ENCODE assay signal across 10 cellular contexts in genomic region chr21:29360799-29361765, GRCh38.
DNase-seq lines count a peak whose midpoint lies in the region; ATAC-seq and TF ChIP-seq lines count a peak whose summit lies in the region.
"Had no signal": no experiment of that assay in that cellular context is flagged by ENCODE, and none has a peak within 500 bp of the region (broad histone marks: within the 10 kb centered on the region; RNA-seq: fewer than 3 reads in every experiment).

No MANE protein-coding gene starts in this region.

- H4K12ac ChIP-seq in trophoblast cell (ENCODE audit: low read depth, low read length): no peak overlapping the region

- no peak overlapping the region for H4K91ac ChIP-seq in trophoblast cell (ENCODE audit: low read depth, low read length)

- no peak overlapping the region for H3K27ac ChIP-seq in osteoblast (ENCODE audit: low read depth, low read length)
- H3K27ac ChIP-seq in trophoblast cell (ENCODE audit: low read depth, low read length): no peak overlapping the region
- H3K27ac ChIP-seq: A549, HL-60 had no signal

- H3K79me2 ChIP-seq in osteoblast (ENCODE audit: insufficient read depth, low read length) (peaks cover 9% of the 10 kb centered on the region), trophoblast cell (ENCODE audit: control insufficient read depth, insufficient read depth, low read length, poor library complexity) (no peaks in the 10 kb centered on the region)

- TF ChIP-seq CTCF in choroid plexus epithelial cell (conservative IDR thresholded peaks at IDR 0.05; ENCODE audit: low read depth, low read length): peak; percentile 32
- TF ChIP-seq CTCF in osteoblast (IDR thresholded peaks at IDR 0.05; ENCODE audit: extremely low read depth, low read depth, low read length): no peak

- H3K18ac ChIP-seq in trophoblast cell (ENCODE audit: low read length): no peak overlapping the region

- no CpG with 5 or more reads among the region's 9 CpGs for WGBS in trophoblast cell (ENCODE audit: extremely low coverage, insufficient coverage, insufficient read length)

- H3K27me3 ChIP-seq in osteoblast (ENCODE audit: insufficient read depth, low read length) (no peaks in the 10 kb centered on the region), trophoblast cell (ENCODE audit: insufficient read depth, low read length) (no peaks in the 10 kb centered on the region)

- H3K9ac ChIP-seq in trophoblast cell (ENCODE audit: low read length): no peak overlapping the region

- H2BK5ac ChIP-seq in trophoblast cell (ENCODE audit: low read depth, low read length, poor library complexity): no peak overlapping the region

- peaks cover 12% of the 10 kb centered on the region for H3K4me1 Mint-ChIP-seq in T-helper 17 cell

- H2AK5ac ChIP-seq in trophoblast cell (ENCODE audit: low read length): no peak overlapping the region

- H3K36me3 ChIP-seq in osteoblast (ENCODE audit: insufficient read depth, low read length): peaks cover 18% of the 10 kb centered on the region
- H3K36me3 ChIP-seq in trophoblast cell (ENCODE audit: control insufficient read depth in 1 of 2, insufficient read depth in 2 of 2, low read length in 2 of 2): peaks cover 5 to 6% of the 10 kb centered on the region in 2 experiments

- no peak overlapping the region for H2BK12ac ChIP-seq in trophoblast cell (ENCODE audit: low read length)

- H3K79me1 ChIP-seq in trophoblast cell (ENCODE audit: low read length): no peaks in the 10 kb centered on the region

- no peak overlapping the region for H3K27ac Mint-ChIP-seq in T-helper 17 cell

- H3K9me3 ChIP-seq in osteoblast (ENCODE audit: low read depth, low read length) (no peaks in the 10 kb centered on the region), T-helper 17 cell (ENCODE audit: control insufficient read depth, low read length, poor library complexity, severe bottlenecking) (no peaks in the 10 kb centered on the region), trophoblast cell (ENCODE audit: insufficient read depth, low read depth, low read length) (no peaks in the 10 kb centered on the region)
- H3K9me3 ChIP-seq: A549 had no signal

- H3K23ac ChIP-seq in trophoblast cell (ENCODE audit: low read length): no peak overlapping the region

- no peaks in the 10 kb centered on the region for H4K20me1 ChIP-seq in osteoblast (ENCODE audit: insufficient read depth, low read length)

- H3K4me2 ChIP-seq in osteoblast (ENCODE audit: insufficient read depth, low read length): no peak overlapping the region
- H3K4me2 ChIP-seq in trophoblast cell (ENCODE audit: low read length): no peak overlapping the region
- H3K4me2 ChIP-seq: A549 had no signal

- no peaks in the 10 kb centered on the region for H3K27me3 Mint-ChIP-seq in T-helper 17 cell

- H3K4me3 Mint-ChIP-seq in T-helper 17 cell: no peak overlapping the region

- no peak overlapping the region for H4K8ac ChIP-seq in trophoblast cell (ENCODE audit: low read depth, low read length)

- peaks cover 7% of the 10 kb centered on the region for H3K36me3 Mint-ChIP-seq in T-helper 17 cell (ENCODE audit: low read depth)

- DNase-seq in NCI-H2171 treated with DMSO at 0.1 percent for 48 hours (lab: John Stamatoyannopoulos, UW) (peak; percentile 8), NCI-H2171 (lab: John Stamatoyannopoulos, UW) (no peak), NCI-H2227 treated with DMSO at 0.1 percent for 48 hours (lab: John Stamatoyannopoulos, UW) (peak; percentile 13), choroid plexus epithelial cell (ENCODE audit: low read depth) (peak; percentile 38), osteoblast (ENCODE audit: insufficient read length, low spot score, missing footprints) (peak; percentile 6), T-helper 17 cell (no peak), trophoblast cell (no peak)

- no peaks in the 10 kb centered on the region for H3K4me1 ChIP-seq in osteoblast (ENCODE audit: insufficient read depth, low read length)
- no peaks in the 10 kb centered on the region for H3K4me1 ChIP-seq in trophoblast cell (ENCODE audit: control insufficient read depth in 1 of 2, insufficient read depth in 2 of 2, low read length in 2 of 2)
- H3K4me1 ChIP-seq: A549 had no signal

- ATAC-seq in HG03196 (IDR thresholded peaks at IDR 0.05; ENCODE audit: unreplicated experiment) (no peak), T-helper 17 cell (no peak)
- ATAC-seq: A549 had no signal

- H3K4me3 ChIP-seq in choroid plexus epithelial cell (ENCODE audit: low read depth, low read length) (no peak overlapping the region), osteoblast (ENCODE audit: insufficient read depth, low read length) (no peak overlapping the region), trophoblast cell (ENCODE audit: low read depth, low read length) (no peak overlapping the region)
- H3K4me3 ChIP-seq: A549 had no signal

- no peak overlapping the region for H3K4ac ChIP-seq in trophoblast cell (ENCODE audit: low read depth, low read length)

- H2AFZ ChIP-seq in osteoblast (ENCODE audit: low read length) (no peak overlapping the region), trophoblast cell (ENCODE audit: insufficient read depth, low read length, poor library complexity) (no peak overlapping the region)

- H3K14ac ChIP-seq in trophoblast cell (ENCODE audit: low read length): no peak overlapping the region

- H2BK120ac ChIP-seq in trophoblast cell (ENCODE audit: insufficient read depth, low read length, poor library complexity): no peak overlapping the region

Comparison
In these comparisons a context has a peak if more than half of its experiments do, and no peak if none do; other contexts are left out.
1. DNase-seq: peak in NCI-H2171 treated with DMSO at 0.1 percent for 48 hours (single experiment), NCI-H2227 treated with DMSO at 0.1 percent for 48 hours (single experiment), choroid plexus epithelial cell (single experiment) and osteoblast (single experiment); none in NCI-H2171 (single experiment), T-helper 17 cell (0 of 3) and trophoblast cell (0 of 2).